In genomic region chr10:115710136-115710535, GRCh38 we compare ENCODE assay signal across 23 cellular contexts.
A peak's percentile ranks its signal among the peaks of the same experiment; 100 is the strongest.
DNase-seq lines count a peak whose midpoint lies in the region; ATAC-seq and TF ChIP-seq lines count a peak whose summit lies in the region.
"Had no signal": no experiment of that assay in that cellular context is flagged by ENCODE, and none has a peak within 500 bp of the region (broad histone marks: within the 10 kb centered on the region; RNA-seq: fewer than 3 reads in every experiment).

No MANE protein-coding gene starts in this region.

- no peak overlapping the region for H3K27ac ChIP-seq in heart right ventricle
- H3K27ac ChIP-seq: parathyroid adenoma, right lobe of liver, RWPE1 had no signal

- WGBS in heart right ventricle, 2 donors: 80 to 94% methylated on average over 1 of the region's 1 CpG

- peak; percentile 42 for DNase-seq in COR-L47 (lab: John Stamatoyannopoulos, UW)
- peak; percentile 7 for DNase-seq in LHCN-M2 (ENCODE audit: low read depth)
- peak; percentile 50 for DNase-seq in RKO (ENCODE audit: low spot score)
- DNase-seq in iris pigment epithelial cell (ENCODE audit: low read depth): peak; percentile 4
- no peak for DNase-seq in germinal center (ENCODE audit: low spot score)
- no peak for DNase-seq in heart right ventricle
- no peak for DNase-seq in NAMALWA (ENCODE audit: low spot score)
- DNase-seq: activated B cell treated with CpG ODN at 0.5 μM for 24 hours; activated CD4-positive, alpha-beta memory T cell treated with anti-CD3 and anti-CD28 coated beads, Interleukin-2, amount 10 ng/mL, durations not matched to agents 7 days and 5 days; activated effector memory CD4-positive, alpha-beta T cell treated with Interleukin-2 at 50 U/mL for 16 hours; activated naive CD8-positive, alpha-beta T cell treated with anti-CD3 and anti-CD28 coated beads, Interleukin-2, amount 10 ng/mL, durations not matched to agents 7 days and 5 days; C1 segment of cervical spinal cord; effector CD8-positive, alpha-beta T cell; GOT3; NCI-H2029 treated with DMSO at 0.1 percent for 48 hours; NCI-H510A treated with DMSO at 0.1 percent for 48 hours; right lobe of liver; stimulated activated CD4-positive, alpha-beta T cell treated with anti-CD3 and anti-CD28 coated beads, Interleukin-15, amount 100 ng/mL, for 24 hours; trophoblast cell had no signal

- no peak overlapping the region for H3K4me3 ChIP-seq in heart right ventricle
- H3K4me3 ChIP-seq: right lobe of liver had no signal

- H3K27me3 ChIP-seq in heart right ventricle: no peaks in the 10 kb centered on the region
- H3K27me3 ChIP-seq: right lobe of liver had no signal

- H3K4me1 ChIP-seq in heart right ventricle: no peaks in the 10 kb centered on the region
- H3K4me1 ChIP-seq: right lobe of liver had no signal

- peak in 1 of 9 donors; percentile 26 for TF ChIP-seq CTCF in heart right ventricle (IDR thresholded peaks at IDR 0.05)

- no peaks in the 10 kb centered on the region for H3K9me3 ChIP-seq in heart right ventricle
- H3K9me3 ChIP-seq: right lobe of liver had no signal

- H3K36me3 ChIP-seq in heart right ventricle: no peaks in the 10 kb centered on the region
- H3K36me3 ChIP-seq: right lobe of liver had no signal

- intact Hi-C loops in heart right ventricle (cut with DNase I): no loop called here

- ATAC-seq in heart right ventricle (no peak), HG03432 (IDR thresholded peaks at IDR 0.05; ENCODE audit: unreplicated experiment) (no peak)
- ATAC-seq: natural killer cell treated with Interleukin-12 subunit alpha and Interleukin-12 subunit beta and Interleukin-15 and Interleukin-18, amount 100 ng/mL, for 72 hours; right lobe of liver had no signal

Comparison
In these comparisons a context has a peak if more than half of its experiments do, and no peak if none do; other contexts are left out.
1. DNase-seq: peak in COR-L47 (single experiment), LHCN-M2 (single experiment), RKO (single experiment) and iris pigment epithelial cell (single experiment); none in germinal center (single experiment), heart right ventricle (0 of 2) and NAMALWA (single experiment).